23 cellular contexts compared by ENCODE assay signal in genomic region chr7:130022115-130022514, GRCh38. TPM values are rescaled to one million over a fixed set of nuclear protein-coding genes. Genes with fewer than 3 reads are reported as not detected.
DNase-seq lines count a peak whose midpoint lies in the region; ATAC-seq and TF ChIP-seq lines count a peak whose summit lies in the region.
"Had no signal": no experiment of that assay in that cellular context is flagged by ENCODE, and none has a peak within 500 bp of the region (broad histone marks: within the 10 kb centered on the region; RNA-seq: fewer than 3 reads in every experiment).

No MANE protein-coding gene starts in this region.

- no peaks in the 10 kb centered on the region for H3K4me1 Mint-ChIP-seq in nephron progenitor cell
- no peaks in the 10 kb centered on the region for H3K4me1 Mint-ChIP-seq in effector memory CD8-positive, alpha-beta T cell (ENCODE audit: low read depth in 2 of 2)
- H3K4me1 Mint-ChIP-seq: B cell had no signal

- H3K9me3 ChIP-seq in right cardiac atrium (ENCODE audit: control insufficient read depth, low read length) (no peaks in the 10 kb centered on the region), gastrocnemius medialis (no peaks in the 10 kb centered on the region), right lobe of liver (no peaks in the 10 kb centered on the region)
- H3K9me3 ChIP-seq: A549, SJSA1 had no signal

- 81% methylated on average over 9 of the region's 9 CpGs for WGBS in right cardiac atrium
- WGBS in right lobe of liver (ENCODE audit: insufficient coverage, low coverage, low lambda C conversion rate, missing lambda C conversion rate) = 100% methylated on average over 1 of the region's 9 CpGs

- H3K36me3 Mint-ChIP-seq in nephron progenitor cell (ENCODE audit: low read depth) = peaks cover 74% of the 10 kb centered on the region
- H3K36me3 Mint-ChIP-seq in effector memory CD8-positive, alpha-beta T cell (ENCODE audit: insufficient read depth) = peaks cover 86% of the 10 kb centered on the region

- no peaks in the 10 kb centered on the region for H3K9me3 Mint-ChIP-seq in nephron progenitor cell
- H3K9me3 Mint-ChIP-seq in effector memory CD8-positive, alpha-beta T cell = no peaks in the 10 kb centered on the region
- H3K9me3 Mint-ChIP-seq: H9, HFFc6 had no signal

- CTCF ChIA-PET in RWPE1 (lab: Yijun Ruan, JAX) = no interaction called here

- intact Hi-C loops in cardiac septum (cut with DNase I) (no loop called here), right cardiac atrium (cut with DNase I) (no loop called here), gastrocnemius medialis (cut with DNase I; ENCODE audit: low total_unique reads) (loop anchor here (5.0 kb wide), 1 partner anchor 280 kb away; no protein-coding TSS in a partner anchor), right lobe of liver (cut with DNase I) (no loop called here)

- TF ChIP-seq CTCF in RWPE1 (conservative IDR thresholded peaks at IDR 0.05; ENCODE audit: low read depth) (no peak), gastrocnemius medialis (IDR thresholded peaks at IDR 0.05 in 4 of 5, conservative IDR thresholded peaks at IDR 0.05 in 1 of 5) (no peak), nephron progenitor cell (IDR thresholded peaks at IDR 0.05) (no peak), right lobe of liver (IDR thresholded peaks at IDR 0.05) (no peak)

- no peak for DNase-seq in RWPE1 (ENCODE audit: low spot score)
- peak; percentile 80 for DNase-seq in cardiac septum (ENCODE audit: low spot score)
- no peak for DNase-seq in right cardiac atrium
- peak; percentile 66 to 70 for DNase-seq in gastrocnemius medialis
- DNase-seq in DMS79 (lab: John Stamatoyannopoulos, UW) = no peak
- DNase-seq in nephron progenitor cell = no peak
- no peak for DNase-seq in right lobe of liver
- DNase-seq in effector memory CD8-positive, alpha-beta T cell = no peak
- DNase-seq: DMS53, GM23248, H9, HFFc6, KG1, NCI-H1092, NCI-H1436, NCI-H2029, NCI-H2227 treated with DMSO at 0.1 percent for 48 hours, NCI-H510A, NCI-H748 treated with DMSO at 0.1 percent for 48 hours, PC-9 had no signal

- POLR2A ChIA-PET in RWPE1 (lab: Yijun Ruan, JAX; ENCODE audit: low non-redundant PET) = no interaction called here

- no peaks in the 10 kb centered on the region for H3K27me3 ChIP-seq in right cardiac atrium (ENCODE audit: control insufficient read depth, insufficient read depth)
- no peaks in the 10 kb centered on the region for H3K27me3 ChIP-seq in gastrocnemius medialis
- no peaks in the 10 kb centered on the region for H3K27me3 ChIP-seq in right lobe of liver
- H3K27me3 ChIP-seq: SJSA1 had no signal

- in situ Hi-C loops in gastrocnemius medialis (cut with MboI; ENCODE audit: low sequenced_read_pairs in 4 of 4) = loop anchor here (25.0 kb wide), 3 partner anchors 360 to 660 kb away; no protein-coding TSS in a partner anchor

- no peak overlapping the region for H3K4me3 ChIP-seq in right cardiac atrium (ENCODE audit: low read length)
- H3K4me3 ChIP-seq in gastrocnemius medialis = peak overlapping the region; percentile 11 to 34 (median 22)
- H3K4me3 ChIP-seq in right lobe of liver = no peak overlapping the region
- H3K4me3 ChIP-seq: A549, GM23248, PC-9, SJSA1 had no signal

- H3K36me3 ChIP-seq in gastrocnemius medialis (peaks cover 0 to 52% of the 10 kb centered on the region in 2 donors), right lobe of liver (peaks cover 0 to 86% (median 31%) of the 10 kb centered on the region in 4 donors)

- no peaks in the 10 kb centered on the region for H3K4me1 ChIP-seq in right cardiac atrium (ENCODE audit: control insufficient read depth, insufficient read depth, low read length)
- peaks cover 28 to 33% of the 10 kb centered on the region in 2 donors for H3K4me1 ChIP-seq in gastrocnemius medialis
- no peaks in the 10 kb centered on the region for H3K4me1 ChIP-seq in right lobe of liver

- H3K27me3 Mint-ChIP-seq in nephron progenitor cell (ENCODE audit: low read depth, poor library complexity) = no peaks in the 10 kb centered on the region
- no peaks in the 10 kb centered on the region for H3K27me3 Mint-ChIP-seq in effector memory CD8-positive, alpha-beta T cell
- H3K27me3 Mint-ChIP-seq: B cell had no signal

- ATAC-seq in right cardiac atrium = peak; percentile 59 to 66
- ATAC-seq in gastrocnemius medialis = peak; percentile 49 to 71
- no peak for ATAC-seq in right lobe of liver
- no peak for ATAC-seq in effector memory CD8-positive, alpha-beta T cell (replicated peaks)
- ATAC-seq: A549 had no signal

- H3K27ac Mint-ChIP-seq in nephron progenitor cell = no peak overlapping the region
- H3K27ac Mint-ChIP-seq in effector memory CD8-positive, alpha-beta T cell = no peak overlapping the region
- H3K27ac Mint-ChIP-seq: B cell, H9, HFFc6 had no signal

- H3K27ac ChIP-seq in RWPE1 = peak overlapping the region; percentile 2; the same call in 1 of the 2 replicates
- H3K27ac ChIP-seq in right cardiac atrium (ENCODE audit: low read length) = peak overlapping the region; percentile 2
- peak overlapping the region; percentile 89 to 98 (median 97) for H3K27ac ChIP-seq in gastrocnemius medialis
- no peak overlapping the region for H3K27ac ChIP-seq in right lobe of liver
- H3K27ac ChIP-seq: A549, GM23248, PC-9, SJSA1 had no signal

- TF ChIP-seq POLR2A in gastrocnemius medialis (IDR thresholded peaks at IDR 0.05) (peak in 1 of 2 donors; percentile 33), right lobe of liver (IDR thresholded peaks at IDR 0.05) (no peak)

- H3K4me3 Mint-ChIP-seq in nephron progenitor cell = no peak overlapping the region
- no peak overlapping the region for H3K4me3 Mint-ChIP-seq in effector memory CD8-positive, alpha-beta T cell
- H3K4me3 Mint-ChIP-seq: B cell, H9, HFFc6 had no signal

RNA-seq across cellular contexts. Expression of gene ZC3HC1, which starts 29.1 kb away (rescaled TPM):
- total RNA-seq in cardiac septum = 17.6 TPM
- total RNA-seq in right cardiac atrium = 10 to 100 TPM; 14.8 to 17.1 (median 16.6) TPM
- polyA plus RNA-seq in right cardiac atrium = 15.4 TPM
- total RNA-seq in gastrocnemius medialis = 10 to 100 TPM; 27.0 to 32.8 (median 28.4) TPM
- 10 to 100 TPM in 4 of 6 experiments, 1 to 10 TPM in 2; 8.0 to 12.1 (median 11.0) TPM for total RNA-seq in right lobe of liver

RNA-seq across cellular contexts. Expression of gene KLHDC10, which starts 48.2 kb away (rescaled TPM):
- total RNA-seq in cardiac septum (22.5 TPM), right cardiac atrium (10 to 100 TPM; 24.3 to 29.4 (median 26.5) TPM), gastrocnemius medialis (10 to 100 TPM; 27.6 to 46.0 (median 34.5) TPM), right lobe of liver (10 to 100 TPM; 12.7 to 35.4 (median 21.7) TPM)
- polyA plus RNA-seq in right cardiac atrium = 8.6 TPM

Comparison
In these comparisons a context has a peak if more than half of its experiments do, and no peak if none do; other contexts are left out.
1. DNase-seq: peak in cardiac septum (single experiment) and gastrocnemius medialis (2 of 2); none in RWPE1 (single experiment), right cardiac atrium (0 of 3), DMS79 (single experiment), nephron progenitor cell (single experiment), right lobe of liver (0 of 3) and effector memory CD8-positive, alpha-beta T cell (0 of 3).
2. H3K27ac ChIP-seq: peak in RWPE1 (single experiment), right cardiac atrium (single experiment) and gastrocnemius medialis (4 of 4); none in right lobe of liver (0 of 3).
3. ATAC-seq: peak in right cardiac atrium (2 of 2) and gastrocnemius medialis (2 of 2); none in right lobe of liver (0 of 4) and effector memory CD8-positive, alpha-beta T cell (single experiment).
4. H3K4me3 ChIP-seq: peak in gastrocnemius medialis (4 of 4); none in right cardiac atrium (single experiment) and right lobe of liver (0 of 3).